Comparison of ENCODE assay signal across 35 cellular contexts in genomic region chrX:88828011-88828410, GRCh38.
"Had no signal": no experiment of that assay in that cellular context is flagged by ENCODE, and none has a peak within 500 bp of the region (broad histone marks: within the 10 kb centered on the region; RNA-seq: fewer than 3 reads in every experiment).

No MANE protein-coding gene starts in this region.

- H3K4me1 Mint-ChIP-seq: activated B cell treated with CpG ODN at 0.5 μM for 24 hours; activated CD4-positive, alpha-beta T cell treated with anti-CD3 and anti-CD28 coated beads, Interleukin-2, amount 10 ng/mL, durations not matched to agents 24 days and 14 days; activated naive CD4-positive, alpha-beta T cell treated with anti-CD3 and anti-CD28 coated beads, Interleukin-2, amount 10 ng/mL, durations not matched to agents 7 days and 5 days; activated naive CD4-positive, alpha-beta T cell treated with anti-CD3 and anti-CD28 coated beads, Interleukin-2, amount 50 U/mL, for 24 hours; activated naive CD8-positive, alpha-beta T cell treated with anti-CD3 and anti-CD28 coated beads, Interleukin-2, amount 10 ng/mL, durations not matched to agents 7 days and 5 days; activated naive CD8-positive, alpha-beta T cell treated with anti-CD3 and anti-CD28 coated beads, Interleukin-2, amount 50 U/mL, for 24 hours; activated T-helper 17 cell treated with anti-CD3 and anti-CD28 coated beads, Interleukin-2, amount 50 U/mL, for 72 hours; brain; central memory CD8-positive, alpha-beta T cell had no signal

- H3K9me3 Mint-ChIP-seq: activated B cell treated with CpG ODN at 0.5 μM for 24 hours; activated CD4-positive, alpha-beta memory T cell treated with anti-CD3 and anti-CD28 coated beads for 36 hours; activated CD4-positive, alpha-beta T cell treated with anti-CD3 and anti-CD28 coated beads, Interleukin-2, amount 10 ng/mL, durations not matched to agents 24 days and 14 days; activated CD8-positive, alpha-beta T cell treated with anti-CD3 and anti-CD28 coated beads for 36 hours; activated naive CD4-positive, alpha-beta T cell treated with anti-CD3 and anti-CD28 coated beads, Interleukin-2, amount 10 ng/mL, durations not matched to agents 7 days and 5 days; activated naive CD4-positive, alpha-beta T cell treated with anti-CD3 and anti-CD28 coated beads, Interleukin-2, amount 50 U/mL, for 24 hours; activated naive CD8-positive, alpha-beta T cell treated with anti-CD3 and anti-CD28 coated beads, Interleukin-2, amount 10 ng/mL, durations not matched to agents 7 days and 5 days; activated naive CD8-positive, alpha-beta T cell treated with anti-CD3 and anti-CD28 coated beads, Interleukin-2, amount 50 U/mL, for 24 hours; activated T-helper 1 cell treated with anti-CD3 and anti-CD28 coated beads, Interleukin-12 subunit alpha, Interleukin-12 subunit beta, Interleukin-2, Interleukin-4 antibody, amounts not matched to agents 30 ng/mL and 10 ng/mL and 1 ng/mL, durations not matched to agents 14 hours and 24 hours and 36 hours; activated T-helper 17 cell treated with anti-CD3 and anti-CD28 coated beads, Interleukin-2, amount 50 U/mL, for 72 hours; brain; T-helper 1 cell treated with Interleukin-12 subunit alpha and Interleukin-12 subunit beta and Interleukin-4 antibody, amounts not matched to agents 30 μg/mL and 1 μg/mL, for 36 hours had no signal

- H3K9me3 ChIP-seq: ascending aorta had no signal

- H3K27me3 ChIP-seq: ascending aorta, cardiac muscle cell had no signal

- H3K4me1 ChIP-seq: ascending aorta had no signal

- H3K36me3 Mint-ChIP-seq: activated CD4-positive, alpha-beta memory T cell treated with anti-CD3 and anti-CD28 coated beads for 36 hours; activated naive CD4-positive, alpha-beta T cell treated with anti-CD3 and anti-CD28 coated beads, Interleukin-2, amount 10 ng/mL, durations not matched to agents 7 days and 5 days; activated naive CD4-positive, alpha-beta T cell treated with anti-CD3 and anti-CD28 coated beads, Interleukin-2, amount 50 U/mL, for 24 hours; activated naive CD8-positive, alpha-beta T cell; activated naive CD8-positive, alpha-beta T cell treated with anti-CD3 and anti-CD28 coated beads, Interleukin-2, amount 10 ng/mL, durations not matched to agents 7 days and 5 days; brain had no signal

- H3K4me3 ChIP-seq: ascending aorta, cardiac muscle cell had no signal

- H3K36me3 ChIP-seq: ascending aorta, cardiac muscle cell had no signal

- H3K4me3 Mint-ChIP-seq: activated B cell treated with CpG ODN at 0.5 μM for 24 hours; activated CD4-positive, alpha-beta memory T cell treated with anti-CD3 and anti-CD28 coated beads for 36 hours; activated CD4-positive, alpha-beta T cell treated with anti-CD3 and anti-CD28 coated beads, Interleukin-2, amount 10 ng/mL, durations not matched to agents 24 days and 14 days; activated CD8-positive, alpha-beta T cell treated with anti-CD3 and anti-CD28 coated beads for 36 hours; activated naive CD4-positive, alpha-beta T cell treated with anti-CD3 and anti-CD28 coated beads, Interleukin-2, amount 10 ng/mL, durations not matched to agents 7 days and 5 days; activated naive CD4-positive, alpha-beta T cell treated with anti-CD3 and anti-CD28 coated beads, Interleukin-2, amount 50 U/mL, for 24 hours; activated naive CD8-positive, alpha-beta T cell; activated naive CD8-positive, alpha-beta T cell treated with anti-CD3 and anti-CD28 coated beads, Interleukin-2, amount 10 ng/mL, durations not matched to agents 7 days and 5 days; activated naive CD8-positive, alpha-beta T cell treated with anti-CD3 and anti-CD28 coated beads, Interleukin-2, amount 50 U/mL, for 24 hours; activated T-cell treated with anti-CD3 and anti-CD28 coated beads, Interleukin-2, amount 50 U/mL, for 4 hours; activated T-cell treated with anti-CD3 and anti-CD28 coated beads, Interleukin-2, amount 50 U/mL, for 72 hours; activated T-helper 1 cell treated with anti-CD3 and anti-CD28 coated beads, Interleukin-12 subunit alpha, Interleukin-12 subunit beta, Interleukin-2, Interleukin-4 antibody, amounts not matched to agents 30 ng/mL and 10 ng/mL and 1 ng/mL, durations not matched to agents 14 hours and 24 hours and 36 hours; activated T-helper 17 cell treated with anti-CD3 and anti-CD28 coated beads, Interleukin-2, amount 50 U/mL, for 72 hours; brain; central memory CD8-positive, alpha-beta T cell; T-helper 1 cell treated with Interleukin-12 subunit alpha and Interleukin-12 subunit beta and Interleukin-4 antibody, amounts not matched to agents 30 μg/mL and 1 μg/mL, for 36 hours; T-helper 2 cell treated with Interferon-gamma antibody and Interleukin-4, amounts not matched to agents 5 μg/mL and 100 μg/mL, for 36 hours had no signal

- H3K27me3 Mint-ChIP-seq: activated B cell treated with CpG ODN at 0.5 μM for 24 hours; activated CD4-positive, alpha-beta memory T cell treated with anti-CD3 and anti-CD28 coated beads for 36 hours; activated CD4-positive, alpha-beta T cell treated with anti-CD3 and anti-CD28 coated beads, Interleukin-2, amount 10 ng/mL, durations not matched to agents 24 days and 14 days; activated CD8-positive, alpha-beta T cell treated with anti-CD3 and anti-CD28 coated beads for 36 hours; activated naive CD4-positive, alpha-beta T cell treated with anti-CD3 and anti-CD28 coated beads, Interleukin-2, amount 10 ng/mL, durations not matched to agents 7 days and 5 days; activated naive CD4-positive, alpha-beta T cell treated with anti-CD3 and anti-CD28 coated beads, Interleukin-2, amount 50 U/mL, for 24 hours; activated naive CD8-positive, alpha-beta T cell; activated naive CD8-positive, alpha-beta T cell treated with anti-CD3 and anti-CD28 coated beads, Interleukin-2, amount 10 ng/mL, durations not matched to agents 7 days and 5 days; activated naive CD8-positive, alpha-beta T cell treated with anti-CD3 and anti-CD28 coated beads, Interleukin-2, amount 50 U/mL, for 24 hours; activated T-helper 17 cell treated with anti-CD3 and anti-CD28 coated beads, Interleukin-2, amount 50 U/mL, for 72 hours; brain; central memory CD8-positive, alpha-beta T cell had no signal

- H3K27ac Mint-ChIP-seq: activated B cell treated with CpG ODN at 0.5 μM for 24 hours; activated CD4-positive, alpha-beta memory T cell treated with anti-CD3 and anti-CD28 coated beads for 36 hours; activated CD4-positive, alpha-beta T cell treated with anti-CD3 and anti-CD28 coated beads, Interleukin-2, amount 10 ng/mL, durations not matched to agents 24 days and 14 days; activated CD8-positive, alpha-beta T cell treated with anti-CD3 and anti-CD28 coated beads for 36 hours; activated naive CD4-positive, alpha-beta T cell treated with anti-CD3 and anti-CD28 coated beads, Interleukin-2, amount 10 ng/mL, durations not matched to agents 7 days and 5 days; activated naive CD4-positive, alpha-beta T cell treated with anti-CD3 and anti-CD28 coated beads, Interleukin-2, amount 50 U/mL, for 24 hours; activated naive CD8-positive, alpha-beta T cell; activated naive CD8-positive, alpha-beta T cell treated with anti-CD3 and anti-CD28 coated beads, Interleukin-2, amount 10 ng/mL, durations not matched to agents 7 days and 5 days; activated naive CD8-positive, alpha-beta T cell treated with anti-CD3 and anti-CD28 coated beads, Interleukin-2, amount 50 U/mL, for 24 hours; activated T-cell treated with anti-CD3 and anti-CD28 coated beads, Interleukin-2, amount 50 U/mL, for 72 hours; activated T-helper 1 cell treated with anti-CD3 and anti-CD28 coated beads, Interleukin-12 subunit alpha, Interleukin-12 subunit beta, Interleukin-2, Interleukin-4 antibody, amounts not matched to agents 30 ng/mL and 10 ng/mL and 1 ng/mL, durations not matched to agents 14 hours and 24 hours and 36 hours; activated T-helper 17 cell treated with anti-CD3 and anti-CD28 coated beads, Interleukin-2, amount 50 U/mL, for 72 hours; brain; T-helper 1 cell treated with Interleukin-12 subunit alpha and Interleukin-12 subunit beta and Interleukin-4 antibody, amounts not matched to agents 30 μg/mL and 1 μg/mL, for 36 hours; T-helper 2 cell treated with Interferon-gamma antibody and Interleukin-4, amounts not matched to agents 5 μg/mL and 100 μg/mL, for 36 hours had no signal

- H3K27ac ChIP-seq: ascending aorta, cardiac muscle cell, VCaP had no signal

- DNase-seq: activated B cell treated with CpG ODN at 0.5 μM for 24 hours; activated CD4-positive, alpha-beta memory T cell treated with anti-CD3 and anti-CD28 coated beads for 36 hours; activated CD4-positive, alpha-beta T cell treated with anti-CD3 and anti-CD28 coated beads for 4 hours; activated CD4-positive, alpha-beta T cell treated with anti-CD3 and anti-CD28 coated beads, Interleukin-2, amount 10 ng/mL, durations not matched to agents 24 days and 14 days; activated CD4-positive, alpha-beta T cell treated with anti-CD3 and anti-CD28 coated beads, Interleukin-2, amount 50 U/mL, for 1 hour; activated CD4-positive, alpha-beta T cell treated with anti-CD3 and anti-CD28 coated beads, Interleukin-2, amount 50 U/mL, for 4 hours; activated CD4-positive, CD25-positive, alpha-beta regulatory T cell treated with anti-CD3 and anti-CD28 coated beads, Interleukin-2, amount 50 U/mL, for 72 hours; activated CD8-positive, alpha-beta memory T cell treated with anti-CD3 and anti-CD28 coated beads, Interleukin-2, amount 50 U/mL, for 4 hours; activated CD8-positive, alpha-beta T cell treated with anti-CD3 and anti-CD28 coated beads for 36 hours; activated effector memory CD4-positive, alpha-beta T cell treated with anti-CD3 and anti-CD28 coated beads, Interleukin-2, amount 50 U/mL, for 16 hours; activated naive CD4-positive, alpha-beta T cell treated with anti-CD3 and anti-CD28 coated beads, Interleukin-2, amount 10 ng/mL, durations not matched to agents 7 days and 5 days; activated naive CD4-positive, alpha-beta T cell treated with Interleukin-2 at 50 U/mL for 16 hours; activated naive CD8-positive, alpha-beta T cell treated with anti-CD3 and anti-CD28 coated beads, Interleukin-2, amount 10 ng/mL, durations not matched to agents 7 days and 5 days; activated naive CD8-positive, alpha-beta T cell treated with anti-CD3 and anti-CD28 coated beads, Interleukin-2, amount 50 U/mL, for 24 hours; activated T-cell treated with anti-CD3 and anti-CD28 coated beads for 4 hours; activated T-cell treated with anti-CD3 and anti-CD28 coated beads, Interleukin-2, amount 50 U/mL, for 1 hour; activated T-cell treated with anti-CD3 and anti-CD28 coated beads, Interleukin-2, amount 50 U/mL, for 4 hours; activated T-cell treated with anti-CD3 and anti-CD28 coated beads, Interleukin-2, amount 50 U/mL, for 72 hours; amygdala; anterior cingulate cortex; caudate nucleus; cerebellar nuclear complex; T-helper 2 cell; T-helper 9 cell had no signal
